Comparison of ENCODE assay signal across 9 cellular contexts in genomic region chr17:38746004-38746892, GRCh38.
DNase-seq lines count a peak whose midpoint lies in the region; ATAC-seq, FAIRE-seq and TF ChIP-seq lines count a peak whose summit lies in the region.
"Had no signal": no experiment of that assay in that cellular context is flagged by ENCODE, and none has a peak within 500 bp of the region (broad histone marks: within the 10 kb centered on the region; RNA-seq: fewer than 3 reads in every experiment).

No MANE protein-coding gene starts in this region.

- peaks cover 17% of the 10 kb centered on the region for H3F3A ChIP-seq in MM.1S (ENCODE audit: insufficient read depth, low read length)

- H3K4me3 ChIP-seq in MM.1S (ENCODE audit: low read length) (no peak overlapping the region), coronary artery (peak overlapping the region; percentile 95)

- peak overlapping the region; percentile 98 for H3K4me3 Mint-ChIP-seq in nephron progenitor cell

- no peaks in the 10 kb centered on the region for H3K27me3 Mint-ChIP-seq in nephron progenitor cell (ENCODE audit: low read depth, poor library complexity)

- H4K20me1 ChIP-seq in MM.1S (ENCODE audit: insufficient read depth, low read length): no peaks in the 10 kb centered on the region

- H3K9me2 ChIP-seq in MM.1S (replicated peaks; ENCODE audit: insufficient read depth, low read length): no peaks in the 10 kb centered on the region

- H3K9me3 ChIP-seq in MM.1S (replicated peaks; ENCODE audit: insufficient read depth, low read length): no peaks in the 10 kb centered on the region

- no peak for FAIRE-seq in GM19239 (lab: Jason Lieb, UNC)

- no peak for DNase-seq in MM.1S
- DNase-seq in coronary artery (ENCODE audit: low spot score): no peak
- DNase-seq in nephron progenitor cell: no peak
- DNase-seq in NCI-H2107 treated with DMSO at 0.1 percent for 48 hours (lab: John Stamatoyannopoulos, UW; ENCODE audit: unreplicated experiment): no peak
- DNase-seq in GM19239 (ENCODE audit: insufficient read length, low spot score): no peak
- DNase-seq: NCI-H2107 had no signal

- H3K27ac ChIP-seq in C4-2B (peak overlapping the region; percentile 97), MM.1S (ENCODE audit: low read length) (no peak overlapping the region), coronary artery (peak overlapping the region in 1 of 2 donors; percentile 89)

- no peak overlapping the region for H3K9ac ChIP-seq in MM.1S (ENCODE audit: low read length)

- H3K4me1 ChIP-seq in MM.1S (ENCODE audit: low read length): peaks cover 17% of the 10 kb centered on the region; the same call in 1 of the 2 replicates

- no peak for TF ChIP-seq CTCF in C4-2B (conservative IDR thresholded peaks at IDR 0.05)
- no peak for TF ChIP-seq CTCF in MM.1S (IDR thresholded peaks at IDR 0.05; ENCODE audit: low read length)
- TF ChIP-seq CTCF in coronary artery (IDR thresholded peaks at IDR 0.05): no peak
- no peak for TF ChIP-seq CTCF in nephron progenitor cell (IDR thresholded peaks at IDR 0.05)

- peaks cover 6% of the 10 kb centered on the region for H3K36me3 Mint-ChIP-seq in nephron progenitor cell (ENCODE audit: low read depth)

- no peaks in the 10 kb centered on the region for H3K79me2 ChIP-seq in MM.1S (ENCODE audit: low read length)

- peaks cover 22% of the 10 kb centered on the region for H3K27me3 ChIP-seq in MM.1S (replicated peaks; ENCODE audit: insufficient read depth, low read length)

- H3K4me1 Mint-ChIP-seq in nephron progenitor cell: peaks cover 72% of the 10 kb centered on the region

- no peaks in the 10 kb centered on the region for H3K9me3 Mint-ChIP-seq in nephron progenitor cell

- peak overlapping the region; percentile 100; the same call in 1 of the 2 replicates for H3K4me2 ChIP-seq in MM.1S (ENCODE audit: low read depth, low read length)

- ATAC-seq in HG03196 (IDR thresholded peaks at IDR 0.05; ENCODE audit: unreplicated experiment): no peak
- no peak for ATAC-seq in HG03097 (IDR thresholded peaks at IDR 0.05; ENCODE audit: low FRiP score, unreplicated experiment)

- no peak overlapping the region for H2AFZ ChIP-seq in MM.1S (ENCODE audit: low read length)

- no peaks in the 10 kb centered on the region for H3K36me3 ChIP-seq in MM.1S (replicated peaks; ENCODE audit: insufficient read depth, low read length)

- H3K27ac Mint-ChIP-seq in nephron progenitor cell: peak overlapping the region; percentile 3
